ENCODE assay signal across 1 cellular context in genomic region chr2:139864821-139865302, GRCh38.
TF ChIP-seq lines count a peak whose summit lies in the region.

No MANE protein-coding gene starts in this region.

TF ChIP-seq in K562, 482 proteins besides CTCF, POLR2A, EP300 and RAD21 (continued from another document and continues in another):
- no peak for TF ChIP-seq FOXP4 (CRISPR knock-in tag; IDR thresholded peaks at IDR 0.05; ENCODE audit: borderline replicate concordance)
- TF ChIP-seq SNRNP70 (optimal IDR thresholded peaks at IDR 0.05; ENCODE audit: low read depth, low read length) = no peak
- 0 out of 2 replicates have a peak, but pooled peaks have one; percentile 9 for TF ChIP-seq KLF13 (tag; IDR thresholded peaks at IDR 0.05; ENCODE audit: borderline replicate concordance, low read depth)
- TF ChIP-seq MXI1 (IDR thresholded peaks at IDR 0.05; ENCODE audit: low read depth, low read length) = no peak
- peak; percentile 71 for TF ChIP-seq ZNF398 (CRISPR knock-in tag; IDR thresholded peaks at IDR 0.05)
- TF ChIP-seq KAT7 (CRISPR knock-in tag; IDR thresholded peaks at IDR 0.05; ENCODE audit: borderline replicate concordance) = no peak
- no peak for TF ChIP-seq CHCHD3 (CRISPR knock-in tag; IDR thresholded peaks at IDR 0.05)
- TF ChIP-seq ZNF12 (CRISPR knock-in tag; IDR thresholded peaks at IDR 0.05) = no peak
- peak; percentile 54; the same call in 1 of the 2 replicates for TF ChIP-seq GABPB1 (CRISPR knock-in tag; IDR thresholded peaks at IDR 0.05)
- no peak for TF ChIP-seq MCM7 (IDR thresholded peaks at IDR 0.05)
- TF ChIP-seq CBX3 (IDR thresholded peaks at IDR 0.05; ENCODE audit: borderline replicate concordance in 1 of 2, low read length in 2 of 2) = peak in 1 of 2 experiments; percentile 85; a peak in 2 of 3 replicates
- TF ChIP-seq TFAP4 (CRISPR knock-in tag; IDR thresholded peaks at IDR 0.05; ENCODE audit: borderline replicate concordance) = peak; percentile 66
- TF ChIP-seq PREB (CRISPR knock-in tag; IDR thresholded peaks at IDR 0.05) = no peak
- TF ChIP-seq SRSF9 (IDR thresholded peaks at IDR 0.05; ENCODE audit: borderline replicate concordance, low read depth, low read length) = no peak
- peak; percentile 90 for TF ChIP-seq TEAD4 (IDR thresholded peaks at IDR 0.05; ENCODE audit: low read length)
- no peak for TF ChIP-seq TEAD4 (CRISPR knock-in tag; IDR thresholded peaks at IDR 0.05; ENCODE audit: borderline replicate concordance)
- TF ChIP-seq PHTF2 (CRISPR knock-in tag; IDR thresholded peaks at IDR 0.05) = 0 out of 2 replicates have a peak, but pooled peaks have one; percentile 19
- TF ChIP-seq HMGN3 (IDR thresholded peaks at IDR 0.05; ENCODE audit: borderline replicate concordance, extremely low read depth, insufficient read length, low read depth, low read length) = no peak
- TF ChIP-seq ZNF134 (CRISPR knock-in tag; conservative IDR thresholded peaks at IDR 0.05) = no peak
- TF ChIP-seq PBX2 (CRISPR knock-in tag; IDR thresholded peaks at IDR 0.05; ENCODE audit: low read depth) = no peak
- no peak for TF ChIP-seq PBX2 (tag; conservative IDR thresholded peaks at IDR 0.05; ENCODE audit: low read depth)
- TF ChIP-seq ZNF511 (CRISPR knock-in tag; IDR thresholded peaks at IDR 0.05) = no peak
- TF ChIP-seq ZNF217 (CRISPR knock-in tag; IDR thresholded peaks at IDR 0.05) = no peak
- TF ChIP-seq CHD2 (IDR thresholded peaks at IDR 0.05; ENCODE audit: low read depth, low read length) = no peak
- TF ChIP-seq ZNF740 (CRISPR knock-in tag; IDR thresholded peaks at IDR 0.05) = no peak
- TF ChIP-seq ZNF740 (tag; IDR thresholded peaks at IDR 0.05) = 0 out of 4 replicates have a peak, but pooled peaks of 1 of the 2 experiments have one; percentile 33
- TF ChIP-seq PRPF4 (IDR thresholded peaks at IDR 0.05; ENCODE audit: insufficient read depth, low read depth, low read length, poor library complexity, severe bottlenecking) = no peak
- TF ChIP-seq TCF15 (CRISPR knock-in tag; IDR thresholded peaks at IDR 0.05) = peak; percentile 96
- TF ChIP-seq LARP7 (IDR thresholded peaks at IDR 0.05) = no peak
- TF ChIP-seq IRF1 (CRISPR knock-in tag; IDR thresholded peaks at IDR 0.05; ENCODE audit: borderline replicate concordance) = no peak
- peak; percentile 76; the same call in 1 of the 2 replicates for TF ChIP-seq ATF4 (CRISPR knock-in tag; IDR thresholded peaks at IDR 0.05)
- TF ChIP-seq BRCA1 (IDR thresholded peaks at IDR 0.05) = no peak
- TF ChIP-seq BRCA1 (CRISPR knock-in tag; IDR thresholded peaks at IDR 0.05) = no peak
- TF ChIP-seq CHAMP1 (IDR thresholded peaks at IDR 0.05) = no peak
- 0 out of 2 replicates have a peak, but pooled peaks have one; percentile 13 for TF ChIP-seq SMARCA4 (IDR thresholded peaks at IDR 0.05)
- no peak for TF ChIP-seq ZSCAN32 (CRISPR knock-in tag; IDR thresholded peaks at IDR 0.05)
- no peak for TF ChIP-seq ZNF253 (CRISPR knock-in tag; conservative IDR thresholded peaks at IDR 0.05)
- TF ChIP-seq MLLT1 (IDR thresholded peaks at IDR 0.05) = no peak
- TF ChIP-seq ZNF277 (CRISPR knock-in tag; IDR thresholded peaks at IDR 0.05; ENCODE audit: borderline replicate concordance) = no peak
- TF ChIP-seq TCFL5 (CRISPR knock-in tag; conservative IDR thresholded peaks at IDR 0.05) = peak; percentile 75
